ENCODE assay signal across 28 cellular contexts in genomic region chr2:187360286-187360685, GRCh38.
DNase-seq lines count a peak whose midpoint lies in the region; ATAC-seq and TF ChIP-seq lines count a peak whose summit lies in the region.
"Had no signal": no experiment of that assay in that cellular context is flagged by ENCODE, and none has a peak within 500 bp of the region (broad histone marks: within the 10 kb centered on the region; RNA-seq: fewer than 3 reads in every experiment).

No MANE protein-coding gene starts in this region.

- no peak overlapping the region for H3K27ac ChIP-seq in WERI-Rb-1
- H3K27ac ChIP-seq: body of pancreas, prostate gland, transverse colon had no signal

- H3K27me3 Mint-ChIP-seq in activated T-helper 17 cell treated with anti-CD3 and anti-CD28 coated beads, Interleukin-2, amount 50 U/mL, for 72 hours = no peaks in the 10 kb centered on the region
- H3K27me3 Mint-ChIP-seq: activated CD4-positive, alpha-beta memory T cell treated with anti-CD3 and anti-CD28 coated beads for 36 hours; CD8-positive, alpha-beta memory T cell; IgD-negative memory B cell; natural killer cell treated with Interleukin-12 subunit alpha and Interleukin-12 subunit beta and Interleukin-15 and Interleukin-18, amount 100 ng/mL, for 72 hours; T-helper 17 cell had no signal

- no peak overlapping the region for H3K27ac Mint-ChIP-seq in activated T-helper 17 cell treated with anti-CD3 and anti-CD28 coated beads, Interleukin-2, amount 50 U/mL, for 72 hours
- H3K27ac Mint-ChIP-seq: activated CD4-positive, alpha-beta memory T cell treated with anti-CD3 and anti-CD28 coated beads for 36 hours; activated naive CD4-positive, alpha-beta T cell treated with anti-CD3 and anti-CD28 coated beads for 36 hours; CD8-positive, alpha-beta memory T cell; IgD-negative memory B cell; natural killer cell treated with Interleukin-12 subunit alpha and Interleukin-12 subunit beta and Interleukin-15 and Interleukin-18, amount 100 ng/mL, for 72 hours; T-helper 17 cell had no signal

- no peak for ATAC-seq in activated T-helper 17 cell treated with anti-CD3 and anti-CD28 coated beads, Interleukin-2, amount 50 U/mL, for 72 hours (replicated peaks)
- no peak for ATAC-seq in HG02623 (IDR thresholded peaks at IDR 0.05; ENCODE audit: unreplicated experiment)
- ATAC-seq: body of pancreas; HCT116; natural killer cell treated with Interleukin-12 subunit alpha and Interleukin-12 subunit beta and Interleukin-15 and Interleukin-18, amount 100 ng/mL, for 72 hours; SK-N-SH treated with all-trans-retinoic acid at 6 μM for 48 hours; T-helper 17 cell had no signal

- H3K4me1 Mint-ChIP-seq in activated T-helper 17 cell treated with anti-CD3 and anti-CD28 coated beads, Interleukin-2, amount 50 U/mL, for 72 hours = no peaks in the 10 kb centered on the region
- H3K4me1 Mint-ChIP-seq: CD8-positive, alpha-beta memory T cell; IgD-negative memory B cell; T-helper 17 cell had no signal

- H3K36me3 ChIP-seq in WERI-Rb-1 = no peaks in the 10 kb centered on the region
- H3K36me3 ChIP-seq: prostate gland, transverse colon had no signal

- TF ChIP-seq CTCF in astrocyte of the cerebellum (IDR thresholded peaks at IDR 0.05; ENCODE audit: low read depth, low read length, missing control alignments) = no peak
- no peak for TF ChIP-seq CTCF in WERI-Rb-1 (IDR thresholded peaks at IDR 0.05; ENCODE audit: low read depth, low read length)

- H3K27me3 ChIP-seq in WERI-Rb-1 (ENCODE audit: insufficient read depth, low read depth, severe bottlenecking) = no peaks in the 10 kb centered on the region
- H3K27me3 ChIP-seq: body of pancreas, transverse colon had no signal

- in situ Hi-C loops in astrocyte of the cerebellum (cut with HindIII; ENCODE audit: low sequenced_read_pairs) = no loop called here

- H3K9me3 Mint-ChIP-seq in activated T-helper 17 cell treated with anti-CD3 and anti-CD28 coated beads, Interleukin-2, amount 50 U/mL, for 72 hours = no peaks in the 10 kb centered on the region
- H3K9me3 Mint-ChIP-seq: activated naive CD4-positive, alpha-beta T cell treated with anti-CD3 and anti-CD28 coated beads for 36 hours had no signal

- no peak overlapping the region for H3K4me3 ChIP-seq in astrocyte of the cerebellum (ENCODE audit: low read depth, low read length)
- H3K4me3 ChIP-seq in WERI-Rb-1 (ENCODE audit: low read depth, low read length) = no peak overlapping the region
- H3K4me3 ChIP-seq: body of pancreas, lung, prostate gland, transverse colon had no signal

- DNase-seq in HS-5 (ENCODE audit: low read depth) (peak; percentile 16), astrocyte of the cerebellum (ENCODE audit: low read depth) (peak; percentile 6), fibroblast of gingiva (ENCODE audit: low read depth) (peak; percentile 15), renal cortical epithelial cell (ENCODE audit: low read depth) (peak; percentile 60), D341Med (ENCODE audit: low spot score) (no peak), WERI-Rb-1 (no peak)
- DNase-seq: activated CD4-positive, alpha-beta memory T cell treated with anti-CD3 and anti-CD28 coated beads for 36 hours; activated CD4-positive, CD25-positive, alpha-beta regulatory T cell treated with anti-CD3 and anti-CD28 coated beads, Interleukin-2, amount 50 U/mL, for 72 hours; activated naive CD4-positive, alpha-beta T cell treated with anti-CD3 and anti-CD28 coated beads for 36 hours; body of pancreas; CD8-positive, alpha-beta memory T cell; NCI-H1048; NCI-H1694; NCI-H446; NCI-H748 treated with DMSO at 0.1 percent for 48 hours; occipital lobe; stimulated activated CD4-positive, alpha-beta T cell treated with anti-CD3 and anti-CD28 coated beads, Interleukin-15, amount 100 ng/mL, for 24 hours; stimulated activated CD4-positive, alpha-beta T cell treated with anti-CD3 and anti-CD28 coated beads, Interleukin-4, amount 100 ng/mL, for 4 hours; T-helper 17 cell; transverse colon had no signal

- H3K36me3 Mint-ChIP-seq in activated T-helper 17 cell treated with anti-CD3 and anti-CD28 coated beads, Interleukin-2, amount 50 U/mL, for 72 hours (ENCODE audit: low read depth) = no peaks in the 10 kb centered on the region
- H3K36me3 Mint-ChIP-seq: activated CD4-positive, alpha-beta memory T cell treated with anti-CD3 and anti-CD28 coated beads for 36 hours; CD8-positive, alpha-beta memory T cell; IgD-negative memory B cell; natural killer cell treated with Interleukin-12 subunit alpha and Interleukin-12 subunit beta and Interleukin-15 and Interleukin-18, amount 100 ng/mL, for 72 hours had no signal

- H3K9me3 ChIP-seq in WERI-Rb-1 (ENCODE audit: severe bottlenecking) = no peaks in the 10 kb centered on the region
- H3K9me3 ChIP-seq: body of pancreas, prostate gland, transverse colon had no signal

- no peak overlapping the region for H3K4me3 Mint-ChIP-seq in activated T-helper 17 cell treated with anti-CD3 and anti-CD28 coated beads, Interleukin-2, amount 50 U/mL, for 72 hours
- H3K4me3 Mint-ChIP-seq: activated CD4-positive, alpha-beta memory T cell treated with anti-CD3 and anti-CD28 coated beads for 36 hours; activated naive CD4-positive, alpha-beta T cell treated with anti-CD3 and anti-CD28 coated beads for 36 hours; CD8-positive, alpha-beta memory T cell; IgD-negative memory B cell; natural killer cell treated with Interleukin-12 subunit alpha and Interleukin-12 subunit beta and Interleukin-15 and Interleukin-18, amount 100 ng/mL, for 72 hours; T-helper 17 cell had no signal

Comparison
In these comparisons a context has a peak if more than half of its experiments do, and no peak if none do; other contexts are left out.
1. DNase-seq: peak in HS-5 (single experiment), astrocyte of the cerebellum (single experiment), fibroblast of gingiva (single experiment) and renal cortical epithelial cell (single experiment); none in D341Med (single experiment) and WERI-Rb-1 (single experiment).